In genomic region chr9:33380390-33381094, GRCh38 we compare ENCODE assay signal across 27 cellular contexts. TPM values are rescaled to one million over a fixed set of nuclear protein-coding genes. Genes with fewer than 3 reads are reported as not detected.
DNase-seq lines count a peak whose midpoint lies in the region; ATAC-seq, FAIRE-seq and TF ChIP-seq lines count a peak whose summit lies in the region.
"Had no signal": no experiment of that assay in that cellular context is flagged by ENCODE, and none has a peak within 500 bp of the region (broad histone marks: within the 10 kb centered on the region; RNA-seq: fewer than 3 reads in every experiment).

No MANE protein-coding gene starts in this region.

- no peaks in the 10 kb centered on the region for H3K9me3 Mint-ChIP-seq in activated naive CD8-positive, alpha-beta T cell treated with anti-CD3 and anti-CD28 coated beads, Interleukin-2, amount 10 ng/mL, durations not matched to agents 7 days and 5 days
- no peaks in the 10 kb centered on the region for H3K9me3 Mint-ChIP-seq in activated naive CD8-positive, alpha-beta T cell treated with anti-CD3 and anti-CD28 coated beads for 36 hours

- peak overlapping the region; percentile 14 for H4K91ac ChIP-seq in H1 (replicated peaks; ENCODE audit: insufficient read length, low read length)

- ATAC-seq in activated naive CD8-positive, alpha-beta T cell treated with anti-CD3 and anti-CD28 coated beads, Interleukin-2, amount 10 ng/mL, durations not matched to agents 7 days and 5 days (ENCODE audit: low read depth), result no peak
- ATAC-seq in right lobe of liver (peak; percentile 13 to 19 (median 18)), GM21528 (IDR thresholded peaks at IDR 0.05; ENCODE audit: low FRiP score, unreplicated experiment) (no peak)
- ATAC-seq: activated CD4-positive, alpha-beta T cell treated with anti-CD3 and anti-CD28 coated beads for 36 hours; naive thymus-derived CD4-positive, alpha-beta T cell had no signal

- peak overlapping the region; percentile 50 for H4K5ac ChIP-seq in H1 (ENCODE audit: insufficient read length, low read depth, low read length)

- H3K18ac ChIP-seq in H1 (ENCODE audit: extremely low read depth, low read length), result peak overlapping the region; percentile 24; the same call in 1 of the 2 replicates

- WGBS in H1 (ENCODE audit: extremely low coverage in 1 of 2, insufficient coverage in 1 of 2, insufficient read length in 1 of 2, insufficient replicate concordance in 2 of 2, low coverage in 1 of 2, low lambda C conversion rate in 2 of 2, missing lambda C conversion rate in 1 of 2), 2 experiments, result 97% methylated on average over 5 of the region's 5 CpGs; no CpG with 5 or more reads in 1 of the 2 experiments
- 93% methylated on average over 2 of the region's 5 CpGs for WGBS in right lobe of liver (ENCODE audit: insufficient coverage, low coverage, low lambda C conversion rate, missing lambda C conversion rate)

- no peaks in the 10 kb centered on the region for H3K36me3 Mint-ChIP-seq in activated naive CD8-positive, alpha-beta T cell treated with anti-CD3 and anti-CD28 coated beads, Interleukin-2, amount 10 ng/mL, durations not matched to agents 7 days and 5 days
- H3K36me3 Mint-ChIP-seq in activated naive CD8-positive, alpha-beta T cell treated with anti-CD3 and anti-CD28 coated beads for 36 hours, result no peaks in the 10 kb centered on the region
- H3K36me3 Mint-ChIP-seq: naive thymus-derived CD4-positive, alpha-beta T cell had no signal

- no peak for FAIRE-seq in H1 (lab: Jason Lieb, UNC)
- FAIRE-seq: colon had no signal

- no peak overlapping the region for H4K8ac ChIP-seq in H1 (ENCODE audit: extremely low read depth, insufficient read depth, low read length)

- H3K56ac ChIP-seq in H1 (replicated peaks; ENCODE audit: insufficient read length, low read depth, low read length), result no peak overlapping the region

- no peaks in the 10 kb centered on the region; the same call in 1 of the 2 replicates for H3K79me1 ChIP-seq in H1 (ENCODE audit: low read depth, low read length)

- peak overlapping the region; percentile 97; the same call in 1 of the 2 replicates for H2BK12ac ChIP-seq in H1 (ENCODE audit: low read depth, low read length)

- peak overlapping the region; percentile 10 to 55; a peak in 2 of 4 replicates for H3K4me2 ChIP-seq in H1 (ENCODE audit: insufficient read depth in 1 of 2, low read depth in 2 of 2, low read length in 2 of 2)
- H3K4me2 ChIP-seq: PC-9 had no signal

- no peak overlapping the region for H3K23ac ChIP-seq in H1 (ENCODE audit: insufficient read length)

- H2AK5ac ChIP-seq in H1 (ENCODE audit: low read depth, low read length), result peak overlapping the region; percentile 26; the same call in 1 of the 2 replicates

- H3K23me2 ChIP-seq in H1 (ENCODE audit: low read depth, low read length), result no peaks in the 10 kb centered on the region

- H2BK15ac ChIP-seq in H1 (ENCODE audit: low read length), result peak overlapping the region; percentile 74; the same call in 1 of the 2 replicates

- no peaks in the 10 kb centered on the region for H3K79me2 ChIP-seq in H1 (ENCODE audit: control insufficient read depth in 1 of 2, insufficient read depth in 2 of 2, low read length in 2 of 2)

- H3K27ac ChIP-seq in H1 (ENCODE audit: low read depth, low read length), result peak overlapping the region; percentile 65
- no peak overlapping the region for H3K27ac ChIP-seq in right lobe of liver
- H3K27ac ChIP-seq in subcutaneous abdominal adipose tissue (ENCODE audit: low read depth, low read length), result peak overlapping the region; percentile 78
- H3K27ac ChIP-seq: ascending aorta, HL-60, PC-9, SK-N-MC, stomach, vagina had no signal

- TF ChIP-seq CTCF in H1 (IDR thresholded peaks at IDR 0.05; ENCODE audit: control extremely low read depth in 1 of 3, insufficient read depth in 1 of 3, low read depth in 1 of 3, low read length in 3 of 3) (no peak), right lobe of liver (IDR thresholded peaks at IDR 0.05) (no peak)

- peak overlapping the region; percentile 76 for H3K4ac ChIP-seq in H1 (replicated peaks; ENCODE audit: insufficient read length, low read depth, low read length)

- H3K4me3 ChIP-seq in H1 (ENCODE audit: extremely low read depth in 1 of 4, insufficient read depth in 2 of 4, low read depth in 3 of 4, low read length in 4 of 4) (peak overlapping the region in 2 of 4 experiments; percentile 7 to 38; a peak in 1 of 8 replicates), right lobe of liver (no peak overlapping the region), subcutaneous abdominal adipose tissue (ENCODE audit: low read depth in 1 of 5, low read length in 5 of 5) (no peak overlapping the region)
- H3K4me3 ChIP-seq: ascending aorta, PC-9, SK-N-MC, stomach, vagina had no signal

- H2BK20ac ChIP-seq in H1 (ENCODE audit: low read length), result peak overlapping the region; percentile 73; the same call in 1 of the 2 replicates

- H2AFZ ChIP-seq in H1 (ENCODE audit: low read length), result peak overlapping the region; percentile 13; the same call in 1 of the 2 replicates
- H2AFZ ChIP-seq: PC-9 had no signal

- TF ChIP-seq POLR2A in H1 (IDR thresholded peaks at IDR 0.05; ENCODE audit: control extremely low read depth in 1 of 2, low read depth in 2 of 2, low read length in 2 of 2) (no peak), right lobe of liver (IDR thresholded peaks at IDR 0.05) (no peak)

- H3K4me1 Mint-ChIP-seq in activated naive CD8-positive, alpha-beta T cell treated with anti-CD3 and anti-CD28 coated beads, Interleukin-2, amount 10 ng/mL, durations not matched to agents 7 days and 5 days, result no peaks in the 10 kb centered on the region
- H3K4me1 Mint-ChIP-seq in activated naive CD8-positive, alpha-beta T cell treated with anti-CD3 and anti-CD28 coated beads for 36 hours, result peaks cover 4% of the 10 kb centered on the region
- H3K4me1 Mint-ChIP-seq: activated CD4-positive, alpha-beta T cell treated with anti-CD3 and anti-CD28 coated beads for 36 hours had no signal

- no peaks in the 10 kb centered on the region; a peak in 1 of 4 replicates for H3K9me3 ChIP-seq in H1 (ENCODE audit: insufficient read depth in 2 of 2, low read depth in 1 of 2, low read length in 1 of 2)
- H3K9me3 ChIP-seq in right lobe of liver, result no peaks in the 10 kb centered on the region
- H3K9me3 ChIP-seq in subcutaneous abdominal adipose tissue (ENCODE audit: control insufficient read depth in 5 of 5, low read length in 5 of 5), result no peaks in the 10 kb centered on the region
- H3K9me3 ChIP-seq: ascending aorta, stomach, vagina had no signal

- no peaks in the 10 kb centered on the region for H3K27me3 ChIP-seq in H1 (replicated peaks in 1 of 4; ENCODE audit: control insufficient read depth in 3 of 4, extremely low read depth in 1 of 4, insufficient read depth in 3 of 4, low read length in 3 of 4)
- H3K27me3 ChIP-seq in right lobe of liver, result no peaks in the 10 kb centered on the region
- H3K27me3 ChIP-seq in subcutaneous abdominal adipose tissue (ENCODE audit: control insufficient read depth in 5 of 5, insufficient read depth in 4 of 5, low read length in 5 of 5), result no peaks in the 10 kb centered on the region
- H3K27me3 ChIP-seq: ascending aorta, stomach, vagina had no signal

- DNase-seq in activated naive CD8-positive, alpha-beta T cell treated with anti-CD3 and anti-CD28 coated beads, Interleukin-2, amount 10 ng/mL, durations not matched to agents 7 days and 5 days, result peak; percentile 6
- DNase-seq in activated naive CD8-positive, alpha-beta T cell treated with anti-CD3 and anti-CD28 coated beads for 36 hours, result no peak
- DNase-seq in H1 (ENCODE audit: low read depth in 1 of 2, low spot score in 2 of 2), result no peak
- no peak for DNase-seq in right lobe of liver
- no peak for DNase-seq in iPS-NIHi11 (ENCODE audit: low spot score)
- DNase-seq in GM03348 (ENCODE audit: low spot score), result no peak
- DNase-seq: activated CD4-positive, alpha-beta T cell treated with anti-CD3 and anti-CD28 coated beads for 36 hours; activated CD8-positive, alpha-beta memory T cell treated with anti-CD3 and anti-CD28 coated beads, Interleukin-2, amount 50 U/mL, for 4 hours; activated naive CD4-positive, alpha-beta T cell treated with Interleukin-2 at 50 U/mL for 16 hours; DMS79; foreskin melanocyte; KBM-7; naive thymus-derived CD4-positive, alpha-beta T cell; NCI-H1048; NCI-H2081 treated with DMSO at 0.1 percent for 48 hours; NCI-H524 treated with DMSO at 0.1 percent for 48 hours; PC-9; stomach; T1000 had no signal

- peak overlapping the region; percentile 4 for H2BK120ac ChIP-seq in H1 (replicated peaks; ENCODE audit: low read depth, low read length)

- intact Hi-C loops in right lobe of liver (cut with DNase I), result no loop called here

- no peak overlapping the region for H3K14ac ChIP-seq in H1 (ENCODE audit: insufficient read length)

- no peaks in the 10 kb centered on the region for H3K36me3 ChIP-seq in H1 (ENCODE audit: control insufficient read depth in 2 of 4, insufficient read depth in 4 of 4, low read length in 3 of 4)
- H3K36me3 ChIP-seq in right lobe of liver, result no peaks in the 10 kb centered on the region
- H3K36me3 ChIP-seq in subcutaneous abdominal adipose tissue (ENCODE audit: control insufficient read depth in 5 of 5, insufficient read depth in 5 of 5, low read length in 5 of 5), result peaks cover 0 to 10% (median 4%) of the 10 kb centered on the region in 5 donors
- H3K36me3 ChIP-seq: ascending aorta, stomach, vagina had no signal

- no peaks in the 10 kb centered on the region for H4K20me1 ChIP-seq in H1 (replicated peaks in 1 of 2; ENCODE audit: control insufficient read depth in 1 of 2, insufficient read depth in 2 of 2, low read length in 2 of 2)

- H3K27ac Mint-ChIP-seq in activated naive CD8-positive, alpha-beta T cell treated with anti-CD3 and anti-CD28 coated beads, Interleukin-2, amount 10 ng/mL, durations not matched to agents 7 days and 5 days, result no peak overlapping the region
- no peak overlapping the region for H3K27ac Mint-ChIP-seq in activated naive CD8-positive, alpha-beta T cell treated with anti-CD3 and anti-CD28 coated beads for 36 hours
- H3K27ac Mint-ChIP-seq: activated CD4-positive, alpha-beta T cell treated with anti-CD3 and anti-CD28 coated beads for 36 hours had no signal

- TF ChIP-seq EP300 in H1 (IDR thresholded peaks at IDR 0.05; ENCODE audit: borderline replicate concordance in 1 of 2, low read depth in 2 of 2, low read length in 2 of 2), result no peak

- H3K4me1 ChIP-seq in H1 (replicated peaks in 1 of 4; ENCODE audit: control insufficient read depth in 3 of 4, insufficient read depth in 4 of 4, low read length in 3 of 4) (peaks cover 2 to 6% (median 5%) of the 10 kb centered on the region in 4 experiments; a peak in 5 of 7 replicates), right lobe of liver (no peaks in the 10 kb centered on the region), subcutaneous abdominal adipose tissue (ENCODE audit: control insufficient read depth in 5 of 5, insufficient read depth in 5 of 5, low read length in 5 of 5) (peaks cover 6 to 29% (median 21%) of the 10 kb centered on the region in 5 donors)
- H3K4me1 ChIP-seq: ascending aorta had no signal

- peaks cover 2% of the 10 kb centered on the region for H3K27me3 Mint-ChIP-seq in activated naive CD8-positive, alpha-beta T cell treated with anti-CD3 and anti-CD28 coated beads, Interleukin-2, amount 10 ng/mL, durations not matched to agents 7 days and 5 days
- H3K27me3 Mint-ChIP-seq in activated naive CD8-positive, alpha-beta T cell treated with anti-CD3 and anti-CD28 coated beads for 36 hours, result no peaks in the 10 kb centered on the region
- H3K27me3 Mint-ChIP-seq: activated CD4-positive, alpha-beta T cell treated with anti-CD3 and anti-CD28 coated beads for 36 hours; naive thymus-derived CD4-positive, alpha-beta T cell had no signal

- peak overlapping the region; percentile 27; the same call in 1 of the 2 replicates for H2BK5ac ChIP-seq in H1 (ENCODE audit: low read depth, low read length)

- no peak for TF ChIP-seq RAD21 in H1 (IDR thresholded peaks at IDR 0.05 in 1 of 2, conservative IDR thresholded peaks at IDR 0.05 in 1 of 2; ENCODE audit: low read depth in 2 of 2, low read length in 2 of 2)

- CTCF ChIA-PET in H1 (lab: Charles Lee; ENCODE audit: partially characterized antibody), result interaction anchor here (0.9 to 11.2 kb wide), 8 partner anchors 11 to 91 kb away, joined by 3 to 153 read pairs (median 6); no protein-coding TSS in a partner anchor

- H3K4me3 Mint-ChIP-seq in activated naive CD8-positive, alpha-beta T cell treated with anti-CD3 and anti-CD28 coated beads, Interleukin-2, amount 10 ng/mL, durations not matched to agents 7 days and 5 days, result no peak overlapping the region
- H3K4me3 Mint-ChIP-seq in activated naive CD8-positive, alpha-beta T cell treated with anti-CD3 and anti-CD28 coated beads for 36 hours, result no peak overlapping the region
- H3K4me3 Mint-ChIP-seq: activated CD4-positive, alpha-beta T cell treated with anti-CD3 and anti-CD28 coated beads for 36 hours; naive thymus-derived CD4-positive, alpha-beta T cell had no signal

- POLR2A ChIA-PET in activated naive CD8-positive, alpha-beta T cell treated with anti-CD3 and anti-CD28 coated beads, Interleukin-2, amount 10 ng/mL, durations not matched to agents 7 days and 5 days (lab: Charles Lee), result interaction anchor here (0.6 kb wide), 1 partner anchor 9 kb away, joined by 7 read pairs; no protein-coding TSS in a partner anchor
- POLR2A ChIA-PET in H1 (lab: Charles Lee; ENCODE audit: partially characterized antibody), result interaction anchor here (1.0 to 2.8 kb wide), 6 partner anchors 12 to 356 kb away, joined by 3 to 14 read pairs (median 3); partner anchors contain the start of genes DNAJA1 and SMU1

- no peak overlapping the region for H3K9ac ChIP-seq in H1 (replicated peaks in 1 of 4; ENCODE audit: extremely low read depth in 1 of 4, low read depth in 3 of 4, low read length in 3 of 4)
- peak overlapping the region in 1 of 5 donors; percentile 26 for H3K9ac ChIP-seq in subcutaneous abdominal adipose tissue (ENCODE audit: low read length in 5 of 5)

RNA-seq across cellular contexts. Expression of gene AQP7, which starts 21.8 kb away (rescaled TPM):
- total RNA-seq in activated naive CD8-positive, alpha-beta T cell treated with anti-CD3 and anti-CD28 coated beads, Interleukin-2, amount 10 ng/mL, durations not matched to agents 7 days and 5 days, result not detected
- total RNA-seq in activated naive CD8-positive, alpha-beta T cell treated with anti-CD3 and anti-CD28 coated beads for 36 hours, result not detected
- total RNA-seq in H1 (2021; fragmentation: NEBNext Ultra II Directional; extraction: Animal tissue kit (Norgen Biotek cat#: 25700)), result not detected in 2 replicates
- 0.38 TPM in 1 of 2 replicates, not detected in the other for polyA plus RNA-seq in H1 (2011; rRNA removed)
- polyA plus RNA-seq in H1 (2011; cell fraction: cytosol; rRNA removed), result 0.25 TPM
- polyA plus RNA-seq in H1 (2011; cell fraction: nucleus; rRNA removed), result 0.54 TPM
- 0.11 to 0.27 TPM (median 0.25 TPM) in 4 replicates for polyA plus RNA-seq in H1 (2012, experiment 1 of 2)
- not detected for polyA plus RNA-seq in H1 (2012, experiment 2 of 2)
- polyA plus RNA-seq in H1 (2013, experiment 1 of 2), result 0.02 TPM
- polyA plus RNA-seq in H1 (2013, experiment 2 of 2), result not detected
- polyA minus RNA-seq in H1 (2011; rRNA and poly(A)+ RNA removed), result not detected in 2 replicates
- not detected for polyA minus RNA-seq in H1 (2011; cell fraction: cytosol; rRNA and poly(A)+ RNA removed)
- not detected for polyA minus RNA-seq in H1 (2011; cell fraction: nucleus; rRNA and poly(A)+ RNA removed)
- total RNA-seq in right lobe of liver, result 10 to 100 TPM; 10.4 to 25.1 (median 16.6) TPM
- total RNA-seq: A673; activated CD4-positive, alpha-beta T cell treated with anti-CD3 and anti-CD28 coated beads for 36 hours had no signal

Comparison
In these comparisons a context has a peak if more than half of its experiments do, and no peak if none do; other contexts are left out.
1. ATAC-seq: peak in right lobe of liver (4 of 4); none in activated naive CD8-positive, alpha-beta T cell treated with anti-CD3 and anti-CD28 coated beads, Interleukin-2, amount 10 ng/mL, durations not matched to agents 7 days and 5 days (single experiment) and GM21528 (single experiment).
2. H3K27ac ChIP-seq: peak in H1 (single experiment) and subcutaneous abdominal adipose tissue (single experiment); none in right lobe of liver (0 of 3).